ENCODE assay signal across 29 cellular contexts in the genomic region with DNA sequence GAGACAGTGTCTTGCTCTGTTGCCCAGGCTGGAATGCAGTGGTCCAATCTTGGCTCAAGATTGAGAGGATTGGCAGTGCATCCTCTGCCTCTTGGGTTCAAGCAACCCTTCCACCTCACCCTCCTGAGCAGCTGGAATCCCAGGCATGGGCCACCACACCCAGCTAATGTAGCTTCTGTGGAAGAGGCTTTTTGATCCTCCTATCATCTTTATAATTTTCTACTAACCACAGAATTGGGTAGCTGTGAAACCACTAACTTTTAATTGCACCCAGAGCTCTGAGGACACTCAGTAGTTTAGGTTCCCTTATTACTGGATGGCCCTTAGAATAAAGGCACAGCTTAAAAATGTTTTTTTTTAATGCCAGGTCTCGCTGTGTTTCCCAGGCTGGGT.
"Had no signal": no experiment of that assay in that cellular context is flagged by ENCODE, and none has a peak within 500 bp of the region (broad histone marks: within the 10 kb centered on the region; RNA-seq: fewer than 3 reads in every experiment).

No MANE protein-coding gene starts in this region.

- H3K9me3 Mint-ChIP-seq: activated CD4-positive, alpha-beta memory T cell treated with anti-CD3 and anti-CD28 coated beads, Interleukin-2, amount 10 ng/mL, durations not matched to agents 7 days and 5 days; activated naive CD4-positive, alpha-beta T cell treated with anti-CD3 and anti-CD28 coated beads, Interleukin-2, amount 50 U/mL, for 24 hours; activated naive CD8-positive, alpha-beta T cell treated with anti-CD3 and anti-CD28 coated beads, Interleukin-2, amount 50 U/mL, for 24 hours; activated T-cell treated with anti-CD3 and anti-CD28 coated beads, Interleukin-2, amount 50 U/mL, for 24 hours; central memory CD8-positive, alpha-beta T cell; dendritic cell treated with granulocyte-macrophage colony-stimulating factor and Interleukin-4, amounts not matched to agents 40 ng/mL and 50 ng/mL, for 4 days; endodermal cell; nephron; T-cell had no signal

- H3K4me1 Mint-ChIP-seq: central memory CD8-positive, alpha-beta T cell had no signal

- H3K4me3 ChIP-seq: breast epithelium, heart right ventricle, left lung, lower lobe of right lung, mucosa of descending colon, right lobe of liver, skin epidermis, testis, transverse colon had no signal

- DNase-seq: activated CD4-positive, alpha-beta memory T cell treated with anti-CD3 and anti-CD28 coated beads, Interleukin-2, amount 10 ng/mL, durations not matched to agents 7 days and 5 days; activated CD4-positive, alpha-beta T cell treated with anti-CD3 and anti-CD28 coated beads for 48 hours; activated CD8-positive, alpha-beta memory T cell treated with anti-CD3 and anti-CD28 coated beads, Interleukin-2, amount 50 U/mL, for 48 hours; activated naive CD8-positive, alpha-beta T cell treated with anti-CD3 and anti-CD28 coated beads, Interleukin-2, amount 50 U/mL, for 24 hours; activated T-cell treated with anti-CD3 and anti-CD28 coated beads, Interleukin-2, amount 50 U/mL, for 24 hours; endodermal cell; heart right ventricle; kidney glomerular epithelial cell; left lung; lower lobe of right lung; mesendoderm; mucosa of descending colon; right lobe of liver; stimulated activated CD4-positive, alpha-beta T cell treated with anti-CD3 and anti-CD28 coated beads, Interleukin-12 subunit alpha, Interleukin-12 subunit beta, amount 100 ng/mL, for 4 hours; stimulated activated CD4-positive, alpha-beta T cell treated with anti-CD3 and anti-CD28 coated beads, Interleukin-4, amount 100 ng/mL, for 1 hour; stimulated activated naive CD8-positive, alpha-beta T cell treated with anti-CD3 and anti-CD28 coated beads, Interleukin-15, Interleukin-2, amounts not matched to agents 100 U/mL and 50 U/mL, for 24 hours; T-cell; testis; transverse colon had no signal

- H3K9me3 ChIP-seq: breast epithelium, heart right ventricle, left lung, lower lobe of right lung, mucosa of descending colon, neutrophil, right lobe of liver, testis, transverse colon had no signal

- H3K27ac Mint-ChIP-seq: activated CD4-positive, alpha-beta memory T cell treated with anti-CD3 and anti-CD28 coated beads, Interleukin-2, amount 10 ng/mL, durations not matched to agents 7 days and 5 days; activated naive CD4-positive, alpha-beta T cell treated with anti-CD3 and anti-CD28 coated beads, Interleukin-2, amount 50 U/mL, for 24 hours; activated naive CD8-positive, alpha-beta T cell treated with anti-CD3 and anti-CD28 coated beads, Interleukin-2, amount 50 U/mL, for 24 hours; activated T-cell treated with anti-CD3 and anti-CD28 coated beads, Interleukin-2, amount 50 U/mL, for 24 hours; dendritic cell treated with granulocyte-macrophage colony-stimulating factor and Interleukin-4, amounts not matched to agents 40 ng/mL and 50 ng/mL, for 4 days; nephron; T-cell had no signal

- H3K4me1 ChIP-seq: breast epithelium, heart right ventricle, left lung, lower lobe of right lung, testis had no signal

- H3K36me3 ChIP-seq: breast epithelium, heart right ventricle, left lung, lower lobe of right lung, neutrophil, right lobe of liver, transverse colon had no signal

- H3K27me3 ChIP-seq: breast epithelium, heart right ventricle, left lung, neutrophil, right lobe of liver, testis, transverse colon had no signal

- ATAC-seq: activated CD4-positive, CD25-positive, alpha-beta regulatory T cell treated with anti-CD3 and anti-CD28 coated beads, Interleukin-2, amount 50 U/mL, for 24 hours; activated naive CD8-positive, alpha-beta T cell treated with anti-CD3 and anti-CD28 coated beads, Interleukin-2, amount 50 U/mL, for 24 hours; esophagus mucosa; heart right ventricle; left lung; lower lobe of right lung; mucosa of descending colon; right lobe of liver; stimulated activated naive CD8-positive, alpha-beta T cell treated with anti-CD3 and anti-CD28 coated beads, Interleukin-15, Interleukin-2, amounts not matched to agents 100 U/mL and 50 U/mL, for 24 hours; T-cell had no signal

- H3K27me3 Mint-ChIP-seq: activated CD4-positive, alpha-beta memory T cell treated with anti-CD3 and anti-CD28 coated beads, Interleukin-2, amount 10 ng/mL, durations not matched to agents 7 days and 5 days; activated naive CD4-positive, alpha-beta T cell treated with anti-CD3 and anti-CD28 coated beads, Interleukin-2, amount 50 U/mL, for 24 hours; activated naive CD8-positive, alpha-beta T cell treated with anti-CD3 and anti-CD28 coated beads, Interleukin-2, amount 50 U/mL, for 24 hours; activated T-cell treated with anti-CD3 and anti-CD28 coated beads, Interleukin-2, amount 50 U/mL, for 24 hours; central memory CD8-positive, alpha-beta T cell; dendritic cell treated with granulocyte-macrophage colony-stimulating factor and Interleukin-4, amounts not matched to agents 40 ng/mL and 50 ng/mL, for 4 days; T-cell had no signal

- H3K4me3 Mint-ChIP-seq: activated CD4-positive, alpha-beta memory T cell treated with anti-CD3 and anti-CD28 coated beads, Interleukin-2, amount 10 ng/mL, durations not matched to agents 7 days and 5 days; activated naive CD4-positive, alpha-beta T cell treated with anti-CD3 and anti-CD28 coated beads, Interleukin-2, amount 50 U/mL, for 24 hours; activated naive CD8-positive, alpha-beta T cell treated with anti-CD3 and anti-CD28 coated beads, Interleukin-2, amount 50 U/mL, for 24 hours; activated T-cell treated with anti-CD3 and anti-CD28 coated beads, Interleukin-2, amount 50 U/mL, for 24 hours; central memory CD8-positive, alpha-beta T cell; dendritic cell treated with granulocyte-macrophage colony-stimulating factor and Interleukin-4, amounts not matched to agents 40 ng/mL and 50 ng/mL, for 4 days; endodermal cell; nephron; T-cell had no signal

- H3K27ac ChIP-seq: breast epithelium, heart right ventricle, left lung, lower lobe of right lung, neutrophil, right lobe of liver, skin epidermis, testis, transverse colon, VCaP had no signal
